Comparison of ENCODE assay signal across 16 cellular contexts in the genomic region with DNA sequence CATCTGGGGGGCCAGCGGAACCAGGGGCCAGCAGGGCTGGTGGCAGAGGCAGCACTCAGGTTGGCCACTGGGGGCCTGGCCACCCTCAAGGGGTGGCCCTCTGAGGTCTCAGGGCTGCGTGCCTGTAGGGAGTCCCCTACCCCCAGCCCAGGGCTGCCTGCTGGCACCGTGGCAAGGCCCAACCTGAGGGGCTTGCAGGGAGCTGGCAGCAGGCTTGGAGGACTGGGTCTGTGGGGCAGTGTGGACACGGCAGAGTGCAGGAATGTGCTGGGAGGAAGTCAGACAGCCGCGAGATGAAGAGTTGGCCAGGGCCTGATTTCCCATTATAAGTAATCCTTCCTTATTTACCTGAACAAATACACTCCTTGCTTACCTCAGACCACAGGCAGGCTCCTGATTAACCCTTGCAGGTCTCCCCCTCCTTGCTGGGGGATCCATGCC. TPM values are rescaled to one million over a fixed set of nuclear protein-coding genes. Genes with fewer than 3 reads are reported as not detected.
DNase-seq lines count a peak whose midpoint lies in the region; ATAC-seq, FAIRE-seq and TF ChIP-seq lines count a peak whose summit lies in the region.
"Had no signal": no experiment of that assay in that cellular context is flagged by ENCODE, and none has a peak within 500 bp of the region (broad histone marks: within the 10 kb centered on the region; RNA-seq: fewer than 3 reads in every experiment).

Gene SPDEF, minus strand, starts transcription at position 299 of the 441 bp plus-strand sequence. CDS start 11,874 bp downstream, outside the sequence.

- H3K27ac Mint-ChIP-seq in mesothelial cell of epicardium, result no peak within 1 kb of the TSS
- H3K27ac Mint-ChIP-seq: activated T-helper 1 cell treated with anti-CD3 and anti-CD28 coated beads, Interleukin-12 subunit alpha, Interleukin-12 subunit beta, Interleukin-2, Interleukin-4 antibody, amounts not matched to agents 30 ng/mL and 10 ng/mL and 1 ng/mL, durations not matched to agents 14 hours and 24 hours and 36 hours had no signal

- intact Hi-C loops in mammary epithelial cell (cut with micrococcal nuclease), result no loop called here
- intact Hi-C loops in mucosa of descending colon (cut with DNase I, micrococcal nuclease), result no loop called here

- no peak within 1 kb of the TSS for H2AFZ ChIP-seq in mammary epithelial cell (ENCODE audit: low read depth, low read length)

- H3K36me3 Mint-ChIP-seq in mesothelial cell of epicardium, result no peaks in the 10 kb centered on the region

- H3K4me1 Mint-ChIP-seq in mesothelial cell of epicardium, result peaks cover 14% of the 10 kb centered on the region

- H3K9me3 ChIP-seq in mammary epithelial cell (replicated peaks; ENCODE audit: insufficient read depth, low read length) (no peaks in the 10 kb centered on the region), mucosa of descending colon (peaks cover 5% of the 10 kb centered on the region)
- H3K9me3 ChIP-seq: gastrocnemius medialis had no signal

- CTCF ChIA-PET in mammary epithelial cell (lab: Charles Lee; ENCODE audit: low non-redundant PET), result no interaction called here

- H3K79me2 ChIP-seq in mammary epithelial cell (ENCODE audit: insufficient read depth, low read length), result no peaks in the 10 kb centered on the region

- H3K27ac ChIP-seq in mammary epithelial cell (ENCODE audit: insufficient read depth, low read depth, low read length) (no peak within 1 kb of the TSS), caudate nucleus (ENCODE audit: low read depth, low read length) (no peak within 1 kb of the TSS)
- H3K27ac ChIP-seq: gastrocnemius medialis, spleen had no signal

- H3K4me3 Mint-ChIP-seq in mesothelial cell of epicardium, result no peak within 1 kb of the TSS
- H3K4me3 Mint-ChIP-seq: activated T-helper 1 cell treated with anti-CD3 and anti-CD28 coated beads, Interleukin-12 subunit alpha, Interleukin-12 subunit beta, Interleukin-2, Interleukin-4 antibody, amounts not matched to agents 30 ng/mL and 10 ng/mL and 1 ng/mL, durations not matched to agents 14 hours and 24 hours and 36 hours had no signal

- H3K4me3 ChIP-seq in mammary epithelial cell (replicated peaks in 1 of 3; ENCODE audit: insufficient read depth in 1 of 3, low read depth in 2 of 3, low read length in 3 of 3) (no peak within 1 kb of the TSS), bronchial epithelial cell (ENCODE audit: low read depth, low read length) (peak within 1 kb of the TSS; percentile 34), mucosa of descending colon (no peak within 1 kb of the TSS)
- H3K4me3 ChIP-seq: gastrocnemius medialis, spleen had no signal

- TF ChIP-seq POLR2A in erythroblast (IDR thresholded peaks at IDR 0.05; ENCODE audit: low read length), result no peak

- in situ Hi-C loops in T47D (cut with HindIII; ENCODE audit: low pct_unique_long_range_greater_than_20kb, low sequenced_read_pairs) (no loop called here), mammary epithelial cell (cut with MboI; ENCODE audit: low sequenced_read_pairs in 2 of 2) (no loop called here)

- no peak within 1 kb of the TSS for H3K9ac ChIP-seq in mammary epithelial cell (ENCODE audit: insufficient read depth, low read length)

- dilution Hi-C loops in mammary epithelial cell (cut with HindIII; ENCODE audit: low sequenced_read_pairs), result no loop called here

- no peaks in the 10 kb centered on the region for H4K20me1 ChIP-seq in mammary epithelial cell (ENCODE audit: insufficient read depth, low read length)

- no peaks in the 10 kb centered on the region for H3K4me1 ChIP-seq in mammary epithelial cell (ENCODE audit: insufficient read depth, low read length)
- H3K4me1 ChIP-seq in mucosa of descending colon (ENCODE audit: low read depth), result peaks cover 13% of the 10 kb centered on the region
- H3K4me1 ChIP-seq: gastrocnemius medialis had no signal

- H3K4me2 ChIP-seq in mammary epithelial cell (ENCODE audit: insufficient read depth, low read depth, low read length), result no peak within 1 kb of the TSS

- ATAC-seq in mucosa of descending colon, result peak; percentile 82
- ATAC-seq: gastrocnemius medialis had no signal

- no peaks in the 10 kb centered on the region for H3K27me3 Mint-ChIP-seq in mesothelial cell of epicardium (ENCODE audit: low read depth)

- peak; percentile 89 to 90 for DNase-seq in T47D (ENCODE audit: low read depth in 1 of 2, low spot score in 1 of 2)
- no peak for DNase-seq in mammary epithelial cell
- peak; percentile 71 for DNase-seq in bronchial epithelial cell (ENCODE audit: low read depth)
- DNase-seq in mucosa of descending colon, result peak in 2 of 3 donors; percentile 59 to 65
- DNase-seq in caudate nucleus (lab: John Stamatoyannopoulos, UW), result no peak
- DNase-seq in mesothelial cell of epicardium (ENCODE audit: low spot score in 2 of 2, unreplicated experiment in 2 of 2), result no peak
- DNase-seq in erythroblast (lab: John Stamatoyannopoulos, UW), result no peak
- no peak for DNase-seq in NCI-H748 (lab: John Stamatoyannopoulos, UW; ENCODE audit: unreplicated experiment)
- DNase-seq: activated CD4-positive, alpha-beta T cell treated with anti-CD3 and anti-CD28 coated beads, Interleukin-2, amount 50 U/mL, for 48 hours; gastrocnemius medialis; NCI-H1048; NCI-H446 treated with DMSO at 0.1 percent for 48 hours; spleen had no signal

- no peaks in the 10 kb centered on the region for H3K36me3 ChIP-seq in mammary epithelial cell (ENCODE audit: insufficient read depth, low read length)
- H3K36me3 ChIP-seq in bronchial epithelial cell (ENCODE audit: control insufficient read depth, insufficient read depth, low read length), result no peaks in the 10 kb centered on the region
- H3K36me3 ChIP-seq in mucosa of descending colon (ENCODE audit: low read depth), result no peaks in the 10 kb centered on the region
- H3K36me3 ChIP-seq: gastrocnemius medialis, spleen had no signal

- TF ChIP-seq CTCF in mammary epithelial cell (conservative IDR thresholded peaks at IDR 0.05 in 1 of 2, IDR thresholded peaks at IDR 0.05 in 1 of 2; ENCODE audit: extremely low read depth in 1 of 2, insufficient read depth in 1 of 2, low read depth in 1 of 2, low read length in 2 of 2), result no peak
- peak; percentile 45 for TF ChIP-seq CTCF in bronchial epithelial cell (IDR thresholded peaks at IDR 0.05; ENCODE audit: insufficient read depth, low read length, severe bottlenecking)
- TF ChIP-seq CTCF in mucosa of descending colon (IDR thresholded peaks at IDR 0.05), result no peak
- no peak for TF ChIP-seq CTCF in mesothelial cell of epicardium (IDR thresholded peaks at IDR 0.05; ENCODE audit: unreplicated experiment)

- H3K27me3 ChIP-seq in mammary epithelial cell (ENCODE audit: insufficient read depth, low read length), result no peaks in the 10 kb centered on the region
- no peaks in the 10 kb centered on the region for H3K27me3 ChIP-seq in bronchial epithelial cell (ENCODE audit: control insufficient read depth, insufficient read depth, low read length)
- H3K27me3 ChIP-seq: gastrocnemius medialis had no signal

- no TSS peak for BruUV-seq in mammary epithelial cell (replicated peaks; lab: Mats Ljungman, UMichigan)

- 64% methylated on average over 6 of the region's 6 CpGs for WGBS in mammary epithelial cell (ENCODE audit: low coverage, missing lambda C conversion rate)

- no peak for FAIRE-seq in bronchial epithelial cell (lab: Jason Lieb, UNC)
- FAIRE-seq: islet of Langerhans had no signal

- H3K9me3 Mint-ChIP-seq in mesothelial cell of epicardium, result no peaks in the 10 kb centered on the region
- H3K9me3 Mint-ChIP-seq: activated T-helper 1 cell treated with anti-CD3 and anti-CD28 coated beads, Interleukin-12 subunit alpha, Interleukin-12 subunit beta, Interleukin-2, Interleukin-4 antibody, amounts not matched to agents 30 ng/mL and 10 ng/mL and 1 ng/mL, durations not matched to agents 14 hours and 24 hours and 36 hours had no signal

RNA-seq across cellular contexts. Expression of gene SPDEF, which starts in this region (rescaled TPM):
- total RNA-seq in mammary epithelial cell (under 1 TPM in 1 of 2 donors, not detected in 1; 0.16 TPM), bronchial epithelial cell (2.4 and 5.0 TPM in 2 replicates), mucosa of descending colon (10 to 100 TPM; 13.8 to 49.1 (median 38.2) TPM), mesothelial cell of epicardium (0.34 to 0.50 TPM (median 0.40 TPM) in 3 replicates)
- not detected for polyA plus RNA-seq in mammary epithelial cell
- not detected for polyA minus RNA-seq in mammary epithelial cell
- total RNA-seq: activated T-helper 1 cell treated with anti-CD3 and anti-CD28 coated beads, Interleukin-12 subunit alpha, Interleukin-12 subunit beta, Interleukin-2, Interleukin-4 antibody, amounts not matched to agents 30 ng/mL and 10 ng/mL and 1 ng/mL, durations not matched to agents 14 hours and 24 hours and 36 hours; T-helper 2 cell treated with Interferon-gamma antibody and Interleukin-4, amounts not matched to agents 100 ng/mL and 5 ng/mL, for 36 hours had no signal

Comparison
In these comparisons a context has a peak if more than half of its experiments do, and no peak if none do; other contexts are left out.
1. DNase-seq: peak in T47D (2 of 2), bronchial epithelial cell (single experiment) and mucosa of descending colon (2 of 3); none in mammary epithelial cell (single experiment), caudate nucleus (0 of 61), mesothelial cell of epicardium (0 of 2), erythroblast (0 of 2) and NCI-H748 (single experiment).